Comparison of ENCODE assay signal across 30 cellular contexts in genomic region chr12:45509621-45510020, GRCh38.
"Had no signal": no experiment of that assay in that cellular context is flagged by ENCODE, and none has a peak within 500 bp of the region (broad histone marks: within the 10 kb centered on the region; RNA-seq: fewer than 3 reads in every experiment).

No MANE protein-coding gene starts in this region.

- ATAC-seq: activated CD4-positive, alpha-beta T cell treated with anti-CD3 and anti-CD28 coated beads for 36 hours; activated CD8-positive, alpha-beta memory T cell treated with anti-CD3 and anti-CD28 coated beads, Interleukin-2, amount 10 ng/mL, durations not matched to agents 7 days and 5 days; activated naive CD4-positive, alpha-beta T cell treated with anti-CD3 and anti-CD28 coated beads, Interleukin-2, amount 50 U/mL, for 72 hours; gastrocnemius medialis; heart left ventricle had no signal

- H3K27me3 ChIP-seq: ascending aorta, breast epithelium, cardiac muscle cell, colonic mucosa, gastrocnemius medialis, heart left ventricle had no signal

- H3K27ac ChIP-seq: ascending aorta, breast epithelium, cardiac muscle cell, colonic mucosa, epithelial cell of prostate, gastrocnemius medialis, heart left ventricle had no signal

- H3K4me3 Mint-ChIP-seq: activated CD4-positive, alpha-beta memory T cell treated with anti-CD3 and anti-CD28 coated beads, Interleukin-2, amount 10 ng/mL, durations not matched to agents 7 days and 5 days; activated CD4-positive, alpha-beta T cell treated with anti-CD3 and anti-CD28 coated beads for 36 hours; activated CD4-positive, alpha-beta T cell treated with anti-CD3 and anti-CD28 coated beads, Interleukin-2, amount 10 ng/mL, durations not matched to agents 7 days and 5 days; activated CD8-positive, alpha-beta memory T cell treated with anti-CD3 and anti-CD28 coated beads, Interleukin-2, amount 10 ng/mL, durations not matched to agents 7 days and 5 days; activated naive CD4-positive, alpha-beta T cell treated with anti-CD3 and anti-CD28 coated beads, Interleukin-2, amount 10 ng/mL, durations not matched to agents 7 days and 5 days; activated naive CD8-positive, alpha-beta T cell treated with anti-CD3 and anti-CD28 coated beads, Interleukin-2, amount 10 ng/mL, durations not matched to agents 7 days and 5 days; activated T-cell treated with anti-CD3 and anti-CD28 coated beads, Interleukin-2, amount 50 U/mL, for 24 hours; activated T-cell treated with anti-CD3 and anti-CD28 coated beads, Interleukin-2, amount 50 U/mL, for 72 hours; brain had no signal

- DNase-seq: activated CD4-positive, alpha-beta memory T cell treated with anti-CD3 and anti-CD28 coated beads, Interleukin-2, amount 10 ng/mL, durations not matched to agents 7 days and 5 days; activated CD4-positive, alpha-beta T cell treated with anti-CD3 and anti-CD28 coated beads for 36 hours; activated CD4-positive, alpha-beta T cell treated with anti-CD3 and anti-CD28 coated beads, Interleukin-2, amount 10 ng/mL, durations not matched to agents 7 days and 5 days; activated CD4-positive, alpha-beta T cell treated with anti-CD3 and anti-CD28 coated beads, Interleukin-2, amount 50 U/mL, for 4 hours; activated CD4-positive, CD25-positive, alpha-beta regulatory T cell; activated CD4-positive, CD25-positive, alpha-beta regulatory T cell treated with anti-CD3 and anti-CD28 coated beads, Interleukin-2, amount 50 U/mL, for 72 hours; activated CD8-positive, alpha-beta memory T cell treated with anti-CD3 and anti-CD28 coated beads, Interleukin-2, amount 10 ng/mL, durations not matched to agents 7 days and 5 days; activated CD8-positive, alpha-beta memory T cell treated with anti-CD3 and anti-CD28 coated beads, Interleukin-2, amount 50 U/mL, for 48 hours; activated gamma-delta T cell; activated naive CD4-positive, alpha-beta T cell; activated naive CD4-positive, alpha-beta T cell treated with anti-CD3 and anti-CD28 coated beads, Interleukin-2, amount 10 ng/mL, durations not matched to agents 7 days and 5 days; activated naive CD8-positive, alpha-beta T cell treated with anti-CD3 and anti-CD28 coated beads, Interleukin-2, amount 10 ng/mL, durations not matched to agents 7 days and 5 days; activated T-cell treated with anti-CD3 and anti-CD28 coated beads for 4 hours; activated T-cell treated with anti-CD3 and anti-CD28 coated beads, Interleukin-2, amount 50 U/mL, for 24 hours; activated T-cell treated with anti-CD3 and anti-CD28 coated beads, Interleukin-2, amount 50 U/mL, for 72 hours; central memory CD4-positive, alpha-beta T cell; cerebellar nuclear complex; colonic mucosa; effector CD8-positive, alpha-beta T cell; foreskin fibroblast; gastrocnemius medialis; glutamatergic neuron; heart left ventricle; T-helper 2 cell had no signal

- H3K27ac Mint-ChIP-seq: activated CD4-positive, alpha-beta memory T cell treated with anti-CD3 and anti-CD28 coated beads, Interleukin-2, amount 10 ng/mL, durations not matched to agents 7 days and 5 days; activated CD4-positive, alpha-beta T cell treated with anti-CD3 and anti-CD28 coated beads for 36 hours; activated CD4-positive, alpha-beta T cell treated with anti-CD3 and anti-CD28 coated beads, Interleukin-2, amount 10 ng/mL, durations not matched to agents 7 days and 5 days; activated CD8-positive, alpha-beta memory T cell treated with anti-CD3 and anti-CD28 coated beads, Interleukin-2, amount 10 ng/mL, durations not matched to agents 7 days and 5 days; activated naive CD4-positive, alpha-beta T cell treated with anti-CD3 and anti-CD28 coated beads, Interleukin-2, amount 10 ng/mL, durations not matched to agents 7 days and 5 days; activated naive CD4-positive, alpha-beta T cell treated with anti-CD3 and anti-CD28 coated beads, Interleukin-2, amount 50 U/mL, for 72 hours; activated naive CD8-positive, alpha-beta T cell treated with anti-CD3 and anti-CD28 coated beads, Interleukin-2, amount 10 ng/mL, durations not matched to agents 7 days and 5 days; activated T-cell treated with anti-CD3 and anti-CD28 coated beads, Interleukin-2, amount 50 U/mL, for 24 hours; activated T-cell treated with anti-CD3 and anti-CD28 coated beads, Interleukin-2, amount 50 U/mL, for 72 hours; brain had no signal

- H3K4me3 ChIP-seq: ascending aorta, breast epithelium, cardiac muscle cell, colonic mucosa, gastrocnemius medialis, heart left ventricle had no signal

- H3K36me3 Mint-ChIP-seq: activated CD8-positive, alpha-beta memory T cell treated with anti-CD3 and anti-CD28 coated beads, Interleukin-2, amount 10 ng/mL, durations not matched to agents 7 days and 5 days; activated naive CD4-positive, alpha-beta T cell treated with anti-CD3 and anti-CD28 coated beads, Interleukin-2, amount 10 ng/mL, durations not matched to agents 7 days and 5 days; activated naive CD8-positive, alpha-beta T cell treated with anti-CD3 and anti-CD28 coated beads, Interleukin-2, amount 10 ng/mL, durations not matched to agents 7 days and 5 days; brain had no signal

- H3K4me1 Mint-ChIP-seq: activated CD4-positive, alpha-beta memory T cell treated with anti-CD3 and anti-CD28 coated beads, Interleukin-2, amount 10 ng/mL, durations not matched to agents 7 days and 5 days; activated CD4-positive, alpha-beta T cell treated with anti-CD3 and anti-CD28 coated beads for 36 hours; activated CD4-positive, alpha-beta T cell treated with anti-CD3 and anti-CD28 coated beads, Interleukin-2, amount 10 ng/mL, durations not matched to agents 7 days and 5 days; activated CD8-positive, alpha-beta memory T cell treated with anti-CD3 and anti-CD28 coated beads, Interleukin-2, amount 10 ng/mL, durations not matched to agents 7 days and 5 days; activated naive CD4-positive, alpha-beta T cell treated with anti-CD3 and anti-CD28 coated beads, Interleukin-2, amount 10 ng/mL, durations not matched to agents 7 days and 5 days; activated naive CD8-positive, alpha-beta T cell treated with anti-CD3 and anti-CD28 coated beads, Interleukin-2, amount 10 ng/mL, durations not matched to agents 7 days and 5 days; brain had no signal

- H3K27me3 Mint-ChIP-seq: activated CD4-positive, alpha-beta memory T cell treated with anti-CD3 and anti-CD28 coated beads, Interleukin-2, amount 10 ng/mL, durations not matched to agents 7 days and 5 days; activated CD4-positive, alpha-beta T cell treated with anti-CD3 and anti-CD28 coated beads for 36 hours; activated CD4-positive, alpha-beta T cell treated with anti-CD3 and anti-CD28 coated beads, Interleukin-2, amount 10 ng/mL, durations not matched to agents 7 days and 5 days; activated CD8-positive, alpha-beta memory T cell treated with anti-CD3 and anti-CD28 coated beads, Interleukin-2, amount 10 ng/mL, durations not matched to agents 7 days and 5 days; activated naive CD4-positive, alpha-beta T cell treated with anti-CD3 and anti-CD28 coated beads, Interleukin-2, amount 10 ng/mL, durations not matched to agents 7 days and 5 days; activated T-cell treated with anti-CD3 and anti-CD28 coated beads, Interleukin-2, amount 50 U/mL, for 24 hours; brain had no signal

- H3K9me3 Mint-ChIP-seq: activated naive CD8-positive, alpha-beta T cell treated with anti-CD3 and anti-CD28 coated beads, Interleukin-2, amount 10 ng/mL, durations not matched to agents 7 days and 5 days had no signal
